In genomic region chr12:31867292-31867691, GRCh38 we compare ENCODE assay signal across 1 cellular context.
TF ChIP-seq lines count a peak whose summit lies in the region.

No MANE protein-coding gene starts in this region.

TF ChIP-seq in H1, 55 proteins besides CTCF, POLR2A, EP300 and RAD21 (continued from another document):
- TF ChIP-seq, protein P1, sequence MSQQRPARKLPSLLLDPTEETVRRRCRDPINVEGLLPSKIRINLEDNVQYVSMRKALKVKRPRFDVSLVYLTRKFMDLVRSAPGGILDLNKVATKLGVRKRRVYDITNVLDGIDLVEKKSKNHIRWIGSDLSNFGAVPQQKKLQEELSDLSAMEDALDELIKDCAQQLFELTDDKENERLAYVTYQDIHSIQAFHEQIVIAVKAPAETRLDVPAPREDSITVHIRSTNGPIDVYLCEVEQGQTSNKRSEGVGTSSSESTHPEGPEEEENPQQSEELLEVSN (IDR thresholded peaks at IDR 0.05) = no peak
- TF ChIP-seq BRCA1 (IDR thresholded peaks at IDR 0.05; ENCODE audit: low read depth, low read length) (no peak), SRF (IDR thresholded peaks at IDR 0.05; ENCODE audit: low read depth, low read length) (peak; percentile 59)
